In the genomic region with DNA sequence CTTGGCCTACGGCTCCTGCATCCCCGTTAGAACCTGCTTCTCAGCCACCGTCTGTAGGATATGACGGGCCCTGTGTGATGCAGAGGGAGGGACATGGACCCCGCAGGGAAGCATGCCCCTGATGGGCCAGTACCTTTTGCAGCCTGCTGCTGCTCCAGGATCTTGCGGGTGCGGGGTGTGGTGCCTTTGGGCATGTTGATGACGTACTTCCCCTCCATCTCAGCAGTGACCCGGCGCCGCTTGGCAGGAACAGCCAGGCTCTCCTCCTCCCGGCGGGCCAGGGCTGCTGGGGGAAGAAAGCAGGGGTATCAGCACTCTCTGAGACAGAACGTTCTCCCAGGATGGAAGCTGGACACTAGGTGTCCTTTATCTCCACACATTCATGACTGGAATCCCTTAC, we compare ENCODE assay signal across 8 cellular contexts.
"Had no signal": no experiment of that assay in that cellular context is flagged by ENCODE, and none has a peak within 500 bp of the region (broad histone marks: within the 10 kb centered on the region; RNA-seq: fewer than 3 reads in every experiment).

No MANE protein-coding gene starts in this region.

- DNase-seq: GM23248, GOT3, H7, HFFc6, IMR-90 had no signal

- H3K27ac ChIP-seq: GM23248 had no signal

- H3K4me3 ChIP-seq: GM23248, HAP-1, K562 had no signal

- H3K4me1 ChIP-seq: HAP-1 had no signal

- H3K9me3 Mint-ChIP-seq: HFFc6 had no signal

- H3K9me3 ChIP-seq: HAP-1 had no signal

- H3K27ac Mint-ChIP-seq: HFFc6 had no signal

- ATAC-seq: HCT116, K562 had no signal

- H3K4me3 Mint-ChIP-seq: HFFc6 had no signal
